ENCODE assay signal across 22 cellular contexts in genomic region chr7:93592588-93593266, GRCh38. TPM values are rescaled to one million over a fixed set of nuclear protein-coding genes. Genes with fewer than 3 reads are reported as not detected.
"Had no signal": no experiment of that assay in that cellular context is flagged by ENCODE, and none has a peak within 500 bp of the region (broad histone marks: within the 10 kb centered on the region; RNA-seq: fewer than 3 reads in every experiment).

No MANE protein-coding gene starts in this region.

- H3K9me3 ChIP-seq: colonic mucosa, prostate gland had no signal

- DNase-seq: activated CD4-positive, alpha-beta T cell treated with anti-CD3 and anti-CD28 coated beads, Interleukin-2, amount 10 ng/mL, durations not matched to agents 7 days and 5 days; activated naive CD8-positive, alpha-beta T cell treated with anti-CD3 and anti-CD28 coated beads, Interleukin-2, amount 10 ng/mL, durations not matched to agents 7 days and 5 days; central memory CD4-positive, alpha-beta T cell; colonic mucosa; hypothalamus; immature natural killer cell; mesendoderm; right cardiac atrium; stimulated activated CD4-positive, alpha-beta T cell treated with anti-CD3 and anti-CD28 coated beads, Interleukin-4, amount 100 ng/mL, for 4 hours; stimulated activated CD8-positive, alpha-beta memory T cell treated with anti-CD3 and anti-CD28 coated beads, Interleukin-4, amount 100 ng/mL, for 48 hours; stimulated activated naive CD4-positive, alpha-beta T cell treated with Interleukin-2 at 50 U/mL for 16 hours; substantia nigra; trophoblast cell had no signal

- H3K4me1 ChIP-seq: colonic mucosa, prostate gland had no signal

- H3K27me3 ChIP-seq: colonic mucosa had no signal

- H3K4me3 ChIP-seq: colonic mucosa, prostate gland, skin epidermis had no signal

- H3K36me3 ChIP-seq: colonic mucosa, prostate gland had no signal

- ATAC-seq: esophagus mucosa; natural killer cell treated with Interleukin-12 subunit alpha and Interleukin-12 subunit beta and Interleukin-15 and Interleukin-18, amount 100 ng/mL, for 72 hours; right cardiac atrium had no signal

- H3K27ac ChIP-seq: colonic mucosa, prostate gland, skin epidermis had no signal

RNA-seq across cellular contexts. Expression of gene CALCR, which starts 18.2 kb away (rescaled TPM):
- total RNA-seq: activated CD4-positive, alpha-beta T cell treated with anti-CD3 and anti-CD28 coated beads, Interleukin-2, amount 10 ng/mL, durations not matched to agents 7 days and 5 days; activated CD8-positive, alpha-beta memory T cell treated with anti-CD3 and anti-CD28 coated beads for 36 hours; activated naive CD8-positive, alpha-beta T cell treated with anti-CD3 and anti-CD28 coated beads, Interleukin-2, amount 10 ng/mL, durations not matched to agents 7 days and 5 days; activated T-helper 1 cell treated with anti-CD3 and anti-CD28 coated beads, Interleukin-12 subunit alpha, Interleukin-12 subunit beta, Interleukin-2, Interleukin-4 antibody, amounts not matched to agents 30 ng/mL and 10 ng/mL and 1 ng/mL, durations not matched to agents 14 hours and 24 hours and 36 hours; colonic mucosa; esophagus mucosa; glomerular endothelial cell; natural killer cell treated with Interleukin-12 subunit alpha and Interleukin-12 subunit beta and Interleukin-15 and Interleukin-18, amount 100 ng/mL, for 72 hours; osteoblast had no signal
- polyA plus RNA-seq: immature natural killer cell, liver had no signal
